2 cellular contexts compared by ENCODE assay signal in genomic region chr2:191847764-191848163, GRCh38.
TF ChIP-seq lines count a peak whose summit lies in the region.

No MANE protein-coding gene starts in this region.

TF ChIP-seq in A549, 52 proteins besides CTCF, POLR2A, EP300 and RAD21:
- TF ChIP-seq ESRRA (IDR thresholded peaks at IDR 0.05; ENCODE audit: borderline replicate concordance, low read length) = no peak
- no peak for TF ChIP-seq HEYL (CRISPR knock-in tag; IDR thresholded peaks at IDR 0.05)
- TF ChIP-seq HMGXB4 (CRISPR knock-in tag; IDR thresholded peaks at IDR 0.05; ENCODE audit: borderline replicate concordance) = no peak
- no peak for TF ChIP-seq HDAC2 (IDR thresholded peaks at IDR 0.05)
- no peak for TF ChIP-seq HOXB13 (CRISPR knock-in tag; IDR thresholded peaks at IDR 0.05; ENCODE audit: low read depth)
- TF ChIP-seq TFCP2L1 (CRISPR knock-in tag; IDR thresholded peaks at IDR 0.05) = no peak
- TF ChIP-seq PHF8 (IDR thresholded peaks at IDR 0.05; ENCODE audit: borderline replicate concordance, low read depth) = no peak
- no peak for TF ChIP-seq RFX5 (IDR thresholded peaks at IDR 0.05)
- TF ChIP-seq RCOR1 (IDR thresholded peaks at IDR 0.05; ENCODE audit: low read depth, low read length) = no peak
- TF ChIP-seq BCL3 (IDR thresholded peaks at IDR 0.05) = no peak
- TF ChIP-seq CHD2 (IDR thresholded peaks at IDR 0.05; ENCODE audit: low read length, partially characterized antibody) = no peak
- TF ChIP-seq FOSL2 (IDR thresholded peaks at IDR 0.05) = no peak
- TF ChIP-seq FOSL2 (CRISPR knock-in tag; IDR thresholded peaks at IDR 0.05) = no peak
- no peak for TF ChIP-seq NR3C1 (IDR thresholded peaks at IDR 0.05)
- TF ChIP-seq USF2 (IDR thresholded peaks at IDR 0.05) = no peak
- no peak for TF ChIP-seq JUN (IDR thresholded peaks at IDR 0.05)
- TF ChIP-seq ATOH8 (CRISPR knock-in tag; IDR thresholded peaks at IDR 0.05; ENCODE audit: low read depth) = no peak
- no peak for TF ChIP-seq KDM5A (IDR thresholded peaks at IDR 0.05)
- TF ChIP-seq ZNF302 (CRISPR knock-in tag; IDR thresholded peaks at IDR 0.05) = no peak

TF ChIP-seq in endothelial cell of umbilical vein, 7 proteins besides CTCF, POLR2A, EP300 and RAD21:
- TF ChIP-seq JUN (IDR thresholded peaks at IDR 0.05; ENCODE audit: borderline replicate concordance, insufficient read depth, insufficient read length, low read depth) (no peak), POLR2AphosphoS5 (IDR thresholded peaks at IDR 0.05; ENCODE audit: insufficient read depth, low read depth, low read length) (no peak), FOS (IDR thresholded peaks at IDR 0.05; ENCODE audit: borderline replicate concordance, insufficient read depth, low read length) (no peak), GATA2 (IDR thresholded peaks at IDR 0.05; ENCODE audit: insufficient read depth, insufficient read length, low read depth, low read length) (no peak), MAX (IDR thresholded peaks at IDR 0.05; ENCODE audit: insufficient read depth, insufficient read length) (no peak), MYC (IDR thresholded peaks at IDR 0.05; ENCODE audit: low read depth, low read length) (no peak), EZH2 (IDR thresholded peaks at IDR 0.05; ENCODE audit: borderline replicate concordance, low read depth, low read length, severe bottlenecking) (no peak)
